In the genomic region with DNA sequence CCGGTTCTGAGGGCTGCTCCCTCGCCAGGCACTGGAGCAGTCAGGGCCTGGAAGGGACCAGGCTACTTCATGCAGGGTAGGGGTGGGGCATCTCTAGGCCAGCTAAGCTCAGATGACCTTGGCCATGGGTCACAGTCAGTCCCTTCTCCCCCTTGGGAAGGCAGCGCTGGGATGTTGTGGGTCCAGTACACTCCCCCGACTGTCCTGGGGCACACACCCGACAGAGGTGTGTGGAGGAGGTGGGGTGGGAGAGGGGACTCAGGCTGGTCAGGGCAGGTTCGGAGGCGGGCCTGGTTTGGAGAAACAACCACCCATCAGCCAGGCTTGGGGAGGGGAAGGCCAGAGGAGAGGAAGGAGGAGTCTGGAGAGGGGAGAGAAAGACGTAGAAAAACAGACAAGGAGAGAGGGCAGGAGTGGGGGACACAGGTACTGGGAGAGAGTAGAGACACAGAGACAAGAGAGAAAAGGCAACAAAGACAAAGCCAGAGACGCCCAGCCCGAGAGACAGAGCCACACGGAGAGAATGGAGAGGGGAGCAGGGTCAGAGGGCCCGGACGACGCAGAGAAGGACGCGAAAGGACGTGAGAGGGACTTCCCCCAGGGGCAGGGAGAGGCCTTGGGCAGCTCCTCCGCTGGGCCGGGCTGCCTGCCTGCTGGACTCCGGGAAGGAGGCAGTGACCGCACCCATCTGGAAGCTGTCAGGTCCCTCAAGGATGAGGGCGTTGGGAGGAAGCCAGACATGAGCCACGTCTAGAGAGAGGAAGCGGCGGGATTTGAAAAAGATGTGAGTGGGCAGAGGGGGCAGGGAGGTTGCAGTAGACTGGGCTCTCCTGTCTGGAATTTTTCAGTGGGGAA, we compare ENCODE assay signal across 11 cellular contexts. TPM values are rescaled to one million over a fixed set of nuclear protein-coding genes. Genes with fewer than 3 reads are reported as not detected.
DNase-seq lines count a peak whose midpoint lies in the region; ATAC-seq and TF ChIP-seq lines count a peak whose summit lies in the region.
"Had no signal": no experiment of that assay in that cellular context is flagged by ENCODE, and none has a peak within 500 bp of the region (broad histone marks: within the 10 kb centered on the region; RNA-seq: fewer than 3 reads in every experiment).

No MANE protein-coding gene starts in this region.

- intact Hi-C loops in left colon (cut with DNase I, micrococcal nuclease): no loop called here

- peaks cover 15% of the 10 kb centered on the region for H3K4me1 ChIP-seq in stomach smooth muscle (ENCODE audit: control insufficient read depth, insufficient read depth, low read length)

- DNase-seq in H7 (peak; percentile 75), choroid plexus epithelial cell (ENCODE audit: low read depth) (peak; percentile 45), left colon (peak; percentile 88 to 93)
- no peak for DNase-seq in activated T-cell treated with anti-CD3 and anti-CD28 coated beads, Interleukin-2, amount 50 U/mL, for 72 hours
- DNase-seq: activated CD4-positive, alpha-beta T cell treated with anti-CD3 and anti-CD28 coated beads for 36 hours; NCI-H748 treated with DMSO at 0.1 percent for 48 hours had no signal

- peak overlapping the region in 1 of 2 donors; percentile 42 for H3K9ac ChIP-seq in stomach smooth muscle (ENCODE audit: low read length in 2 of 2)

- no peaks in the 10 kb centered on the region for H3K36me3 ChIP-seq in H7 (replicated peaks; ENCODE audit: control insufficient read depth, insufficient read depth, low read length)
- no peaks in the 10 kb centered on the region for H3K36me3 ChIP-seq in stomach smooth muscle (ENCODE audit: control insufficient read depth in 2 of 2, insufficient read depth in 2 of 2, low read length in 2 of 2)

- H3K27me3 Mint-ChIP-seq in activated T-cell treated with anti-CD3 and anti-CD28 coated beads, Interleukin-2, amount 50 U/mL, for 72 hours (ENCODE audit: low read depth): peaks cover 2% of the 10 kb centered on the region

- H3K27me3 ChIP-seq in H7 (ENCODE audit: control insufficient read depth, insufficient read depth, low read length) (no peaks in the 10 kb centered on the region; the same call in 1 of the 2 replicates), stomach smooth muscle (ENCODE audit: control insufficient read depth in 1 of 2, insufficient read depth in 2 of 2, low read length in 2 of 2) (no peaks in the 10 kb centered on the region)

- H3K9me3 Mint-ChIP-seq in activated T-cell treated with anti-CD3 and anti-CD28 coated beads, Interleukin-2, amount 50 U/mL, for 72 hours: no peaks in the 10 kb centered on the region
- H3K9me3 Mint-ChIP-seq: dendritic cell treated with granulocyte-macrophage colony-stimulating factor and Interleukin-4, amounts not matched to agents 40 ng/mL and 50 ng/mL, for 4 days had no signal

- H3K27ac Mint-ChIP-seq in activated T-cell treated with anti-CD3 and anti-CD28 coated beads, Interleukin-2, amount 50 U/mL, for 72 hours: no peak overlapping the region
- H3K27ac Mint-ChIP-seq: activated CD4-positive, alpha-beta T cell treated with anti-CD3 and anti-CD28 coated beads for 36 hours; dendritic cell treated with granulocyte-macrophage colony-stimulating factor and Interleukin-4, amounts not matched to agents 40 ng/mL and 50 ng/mL, for 4 days had no signal

- peak overlapping the region; percentile 49 for H3K27ac ChIP-seq in stomach smooth muscle (ENCODE audit: low read length)

- no peaks in the 10 kb centered on the region for H3K4me1 Mint-ChIP-seq in activated T-cell treated with anti-CD3 and anti-CD28 coated beads, Interleukin-2, amount 50 U/mL, for 72 hours (ENCODE audit: low read depth)
- H3K4me1 Mint-ChIP-seq: activated CD4-positive, alpha-beta T cell treated with anti-CD3 and anti-CD28 coated beads for 36 hours had no signal

- no peak for TF ChIP-seq CTCF in choroid plexus epithelial cell (conservative IDR thresholded peaks at IDR 0.05; ENCODE audit: low read depth, low read length)

- H3K4me3 Mint-ChIP-seq in activated T-cell treated with anti-CD3 and anti-CD28 coated beads, Interleukin-2, amount 50 U/mL, for 72 hours: no peak overlapping the region
- H3K4me3 Mint-ChIP-seq: activated CD4-positive, alpha-beta T cell treated with anti-CD3 and anti-CD28 coated beads for 36 hours; dendritic cell treated with granulocyte-macrophage colony-stimulating factor and Interleukin-4, amounts not matched to agents 40 ng/mL and 50 ng/mL, for 4 days had no signal

- ATAC-seq in left colon (peak; percentile 93), GM19035 (IDR thresholded peaks at IDR 0.05; ENCODE audit: unreplicated experiment) (no peak), HG03108 (IDR thresholded peaks at IDR 0.05; ENCODE audit: unreplicated experiment) (no peak), HG03378 (IDR thresholded peaks at IDR 0.05; ENCODE audit: unreplicated experiment) (no peak)
- ATAC-seq in activated T-cell treated with anti-CD3 and anti-CD28 coated beads, Interleukin-2, amount 50 U/mL, for 72 hours (replicated peaks in 1 of 2): no peak
- ATAC-seq: activated CD4-positive, alpha-beta T cell treated with anti-CD3 and anti-CD28 coated beads for 36 hours had no signal

- H3K36me3 Mint-ChIP-seq in activated T-cell treated with anti-CD3 and anti-CD28 coated beads, Interleukin-2, amount 50 U/mL, for 72 hours (ENCODE audit: insufficient read depth in 2 of 2): no peaks in the 10 kb centered on the region

- H3K9me3 ChIP-seq in stomach smooth muscle (ENCODE audit: control insufficient read depth in 2 of 2, low read length in 2 of 2): no peaks in the 10 kb centered on the region

- H3K4me3 ChIP-seq in H7 (ENCODE audit: insufficient read depth, low read depth, low read length) (no peak overlapping the region), choroid plexus epithelial cell (ENCODE audit: low read depth, low read length) (no peak overlapping the region), stomach smooth muscle (ENCODE audit: low read length in 2 of 2) (peak overlapping the region in 1 of 2 donors; percentile 35)

RNA-seq across cellular contexts. Expression of a gene that starts 30.6 kb away (rescaled TPM):
- total RNA-seq in H7 (2014; rRNA removed; shearing (Covaris generic)): 53.3 and 68.8 TPM in 2 replicates
- total RNA-seq in left colon: 10 to 100 TPM; 38.4 to 42.6 TPM
- total RNA-seq in activated T-cell treated with anti-CD3 and anti-CD28 coated beads, Interleukin-2, amount 50 U/mL, for 72 hours: 1 to 10 TPM; 1.4 to 3.6 TPM

Comparison
In these comparisons a context has a peak if more than half of its experiments do, and no peak if none do; other contexts are left out.
1. DNase-seq: peak in H7 (single experiment), choroid plexus epithelial cell (single experiment) and left colon (2 of 2); none in activated T-cell treated with anti-CD3 and anti-CD28 coated beads, Interleukin-2, amount 50 U/mL, for 72 hours (0 of 2).
2. RNA of a gene that starts 30.6 kb away (total RNA-seq): 53.3 to 68.8 TPM in H7 and 38.4 to 42.6 TPM in left colon; 1.4 to 3.6 TPM in activated T-cell treated with anti-CD3 and anti-CD28 coated beads, Interleukin-2, amount 50 U/mL, for 72 hours; every median in the first group is over 4 times any median in the second.